Comparison of ENCODE assay signal across 12 cellular contexts in the genomic region with DNA sequence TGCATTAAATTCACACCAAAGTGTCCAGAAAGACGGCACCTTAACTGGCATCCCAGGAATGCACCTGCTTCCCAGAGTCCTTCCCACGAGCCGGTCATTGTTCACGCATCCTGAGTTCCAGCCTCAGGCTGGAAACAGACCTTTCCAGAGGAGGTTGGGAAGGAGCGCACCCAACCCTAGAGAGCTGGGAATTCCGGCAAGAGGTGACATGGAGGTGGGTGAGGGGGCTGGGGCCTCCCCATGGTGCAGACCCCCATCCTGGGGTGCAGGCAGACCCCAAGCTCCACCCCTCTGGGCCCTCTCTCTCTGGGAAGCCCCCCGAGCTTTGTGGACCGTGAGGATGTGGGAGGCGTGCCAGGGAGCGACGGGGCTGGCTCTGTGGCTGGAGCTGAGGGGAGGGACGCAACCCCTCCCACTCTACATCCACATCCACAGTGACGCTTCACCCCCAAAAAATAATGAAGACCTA. TPM values are rescaled to one million over a fixed set of nuclear protein-coding genes. Genes with fewer than 3 reads are reported as not detected.
"Had no signal": no experiment of that assay in that cellular context is flagged by ENCODE, and none has a peak within 500 bp of the region (broad histone marks: within the 10 kb centered on the region; RNA-seq: fewer than 3 reads in every experiment).

No MANE protein-coding gene starts in this region.

- H3K4me1 ChIP-seq: psoas muscle had no signal

- H3K9me3 ChIP-seq: ascending aorta, heart right ventricle, psoas muscle, sigmoid colon, testis had no signal

- H3K27ac ChIP-seq: ascending aorta, coronary artery, heart right ventricle, psoas muscle had no signal

- H3K27me3 ChIP-seq: ascending aorta, sigmoid colon, testis had no signal

- H3K4me3 ChIP-seq: testis had no signal

- FAIRE-seq: frontal cortex, TTC549 had no signal

- DNase-seq: activated gamma-delta T cell had no signal

RNA-seq across cellular contexts. Expression of a gene that starts 28.3 kb away (rescaled TPM):
- total RNA-seq: activated CD8-positive, alpha-beta memory T cell treated with anti-CD3 and anti-CD28 coated beads for 36 hours; ascending aorta; heart right ventricle; mononuclear cell; osteocyte; psoas muscle; sigmoid colon had no signal
